In the genomic region with DNA sequence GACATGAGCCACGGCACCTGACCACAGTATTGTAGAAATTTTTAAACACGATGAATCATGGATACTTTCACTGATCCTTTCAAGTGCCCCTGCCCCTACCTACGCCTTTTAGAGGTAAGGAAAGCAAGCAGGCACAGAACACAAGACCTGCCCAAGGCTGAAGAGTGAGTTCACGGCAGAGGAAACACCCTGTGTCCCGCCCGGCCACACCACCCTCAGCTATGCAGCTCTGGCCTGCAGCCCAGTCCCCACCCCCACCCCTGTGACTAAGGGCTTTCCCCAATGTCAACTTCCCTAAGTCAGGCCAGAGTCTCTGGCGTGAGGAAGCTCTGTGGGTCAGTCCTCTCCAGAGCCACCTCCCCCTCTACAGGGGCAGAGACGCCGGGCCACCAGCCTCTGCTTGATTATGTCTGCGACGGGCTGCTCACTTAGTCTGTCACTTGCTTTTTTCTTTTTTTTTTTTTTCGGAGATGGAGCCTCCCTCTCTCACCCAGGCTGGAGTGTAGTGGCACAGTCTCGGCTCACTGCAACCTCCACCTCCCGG, we compare ENCODE assay signal across 8 cellular contexts. TPM values are rescaled to one million over a fixed set of nuclear protein-coding genes. Genes with fewer than 3 reads are reported as not detected.
A peak's percentile ranks its signal among the peaks of the same experiment; 100 is the strongest.
DNase-seq lines count a peak whose midpoint lies in the region; FAIRE-seq and TF ChIP-seq lines count a peak whose summit lies in the region.

No MANE protein-coding gene starts in this region.

- H3K36me3 ChIP-seq in PC-9 (ENCODE audit: low read depth) (peaks cover 33% of the 10 kb centered on the region), esophagus (ENCODE audit: control insufficient read depth in 2 of 2, insufficient read depth in 2 of 2, low read length in 1 of 2) (peaks cover 0 to 15% of the 10 kb centered on the region in 2 donors), neutrophil (peaks cover 48% of the 10 kb centered on the region), ovary (no peaks in the 10 kb centered on the region)

- H3K79me2 ChIP-seq in PC-9 (ENCODE audit: low read depth): peaks cover 67% of the 10 kb centered on the region

- H2AFZ ChIP-seq in PC-9: no peak overlapping the region

- DNase-seq in Daoy (ENCODE audit: low read depth): peak; percentile 94
- peak; percentile 89 to 99 for DNase-seq in PC-9
- DNase-seq in NCI-H2227 (lab: John Stamatoyannopoulos, UW; ENCODE audit: unreplicated experiment): no peak
- no peak for DNase-seq in GM12892 (ENCODE audit: insufficient read length)
- DNase-seq in NCI-H526 (lab: John Stamatoyannopoulos, UW): no peak
- no peak for DNase-seq in ovary

- H3K27me3 ChIP-seq in PC-9 (ENCODE audit: insufficient read depth, low read depth) (no peaks in the 10 kb centered on the region), esophagus (ENCODE audit: control insufficient read depth in 1 of 2, insufficient read depth in 2 of 2, low read length in 2 of 2) (no peaks in the 10 kb centered on the region), neutrophil (no peaks in the 10 kb centered on the region), ovary (no peaks in the 10 kb centered on the region)

- CTCF ChIA-PET in PC-9 (lab: Charles Lee): interaction anchor here (0.5 kb wide), 3 partner anchors 19 to 26 kb away, joined by 3 to 6 read pairs (median 5); no protein-coding TSS in a partner anchor

- H3K4me3 ChIP-seq in PC-9 (no peak overlapping the region; the same call in 1 of the 2 replicates), esophagus (ENCODE audit: low read depth in 1 of 2, low read length in 2 of 2) (no peak overlapping the region), neutrophil (ENCODE audit: low read depth in 1 of 2, low read length in 1 of 2) (peak overlapping the region; percentile 39 to 47), ovary (no peak overlapping the region)

- peaks cover 9% of the 10 kb centered on the region for H4K20me1 ChIP-seq in PC-9 (ENCODE audit: insufficient read depth)

- WGBS in esophagus, 2 donors: 26 to 28% methylated on average over 14 of the region's 14 CpGs
- WGBS in ovary, 3 donors: 73 to 76% (median 74%) methylated on average over 14 of the region's 14 CpGs

- TF ChIP-seq CTCF in PC-9 (conservative IDR thresholded peaks at IDR 0.05) (no peak), neutrophil (IDR thresholded peaks at IDR 0.05) (peak; percentile 29), ovary (IDR thresholded peaks at IDR 0.05) (no peak)

- no peak for TF ChIP-seq POLR2A in GM12892 (IDR thresholded peaks at IDR 0.05; ENCODE audit: low read depth, low read length)
- no peak for TF ChIP-seq POLR2A in ovary (IDR thresholded peaks at IDR 0.05)

- H3F3A ChIP-seq in PC-9 (ENCODE audit: insufficient read depth, low read depth): peaks cover 54% of the 10 kb centered on the region

- no TSS peak for BruUV-seq in PC-9 (replicated peaks; lab: Mats Ljungman, UMichigan)

- peaks cover 58% of the 10 kb centered on the region for H3K4me1 ChIP-seq in PC-9 (replicated peaks; ENCODE audit: insufficient read depth)
- H3K4me1 ChIP-seq in esophagus (ENCODE audit: control insufficient read depth in 2 of 2, insufficient read depth in 2 of 2, low read length in 1 of 2): peaks cover 0 to 43% of the 10 kb centered on the region in 2 donors
- peaks cover 57 to 61% of the 10 kb centered on the region in 2 experiments for H3K4me1 ChIP-seq in neutrophil (ENCODE audit: control insufficient read depth in 1 of 2, insufficient read depth in 1 of 2, low read depth in 1 of 2, low read length in 1 of 2)
- H3K4me1 ChIP-seq in ovary (ENCODE audit: insufficient read depth): peaks cover 16% of the 10 kb centered on the region

- POLR2A ChIA-PET in PC-9 (lab: Charles Lee; ENCODE audit: unreplicated experiment): interaction anchor here (0.6 to 0.7 kb wide), 4 partner anchors 8 to 243 kb away, joined by 3 to 5 read pairs (median 4); partner anchors contain the start of genes NUP85 and SLC16A5

- H3K9me2 ChIP-seq in PC-9 (ENCODE audit: insufficient read depth): no peaks in the 10 kb centered on the region

- H3K9me3 ChIP-seq in PC-9 (ENCODE audit: insufficient read depth, low read depth): no peaks in the 10 kb centered on the region
- no peaks in the 10 kb centered on the region for H3K9me3 ChIP-seq in esophagus (ENCODE audit: control insufficient read depth in 2 of 2, insufficient read depth in 1 of 2, low read depth in 1 of 2, low read length in 1 of 2)
- no peaks in the 10 kb centered on the region for H3K9me3 ChIP-seq in neutrophil
- H3K9me3 ChIP-seq in ovary: no peaks in the 10 kb centered on the region

- H3K27ac ChIP-seq in PC-9 (peak overlapping the region; percentile 89), esophagus (ENCODE audit: low read depth in 2 of 2, low read length in 1 of 2) (peak overlapping the region; percentile 64 to 79), neutrophil (peak overlapping the region; percentile 98), ovary (no peak overlapping the region)

- no peak for TF ChIP-seq EP300 in ovary (IDR thresholded peaks at IDR 0.05)

- H3K4me2 ChIP-seq in PC-9: peak overlapping the region; percentile 73

- FAIRE-seq in GM12892 (lab: Jason Lieb, UNC): no peak

- intact Hi-C loops in PC-9 (cut with micrococcal nuclease; ENCODE audit: unreplicated experiment) (loop anchor here (1.0 to 2.0 kb wide), 3 partner anchors 13 to 49 kb away; partner anchors contain the start of genes ARMC7, ATP5PD and KCTD2), ovary (cut with DNase I) (no loop called here)

RNA-seq across cellular contexts. Expression of gene SLC16A5, which starts 8.4 kb away (rescaled TPM):
- total RNA-seq in Daoy (2014; rRNA removed; shearing (Covaris generic)): 0.24 TPM in 1 of 2 replicates, not detected in the other
- total RNA-seq in PC-9 (2021) (70.2 and 88.5 TPM in 2 replicates), ovary (10 to 100 TPM in 5 of 7 donors, 1 to 10 TPM in 2; 6.0 to 20.6 (median 12.6) TPM)
- polyA plus RNA-seq in esophagus (1 to 10 TPM; 8.7 to 10.0 TPM), ovary (1 to 10 TPM; 2.0 to 10.0 TPM)
- 1.0 TPM for polyA plus RNA-seq in GM12892 (2012; ENCODE audit: missing spikeins)

RNA-seq across cellular contexts. Expression of gene ARMC7, which starts 13.6 kb away (rescaled TPM):
- total RNA-seq in Daoy (2014; rRNA removed; shearing (Covaris generic)): 2.6 and 3.6 TPM in 2 replicates
- total RNA-seq in PC-9 (2021) (19.2 and 20.5 TPM in 2 replicates), ovary (1 to 10 TPM; 4.6 to 8.5 (median 5.1) TPM)
- polyA plus RNA-seq in esophagus (1 to 10 TPM; 6.3 to 7.0 TPM), ovary (10 to 100 TPM in 1 of 2 donors, 1 to 10 TPM in 1; 5.7 to 10.5 TPM)
- 4.8 TPM for polyA plus RNA-seq in GM12892 (2012; ENCODE audit: missing spikeins)

RNA-seq across cellular contexts. Expression of gene NT5C, which starts 35.4 kb away (rescaled TPM):
- 86.0 and 91.8 TPM in 2 replicates for total RNA-seq in Daoy (2014; rRNA removed; shearing (Covaris generic))
- total RNA-seq in PC-9 (2021) (38.6 and 52.3 TPM in 2 replicates), ovary (100 to 1,000 TPM in 2 of 7 donors, 10 to 100 TPM in 5; 51.3 to 118 (median 65.9) TPM)
- polyA plus RNA-seq in esophagus (10 to 100 TPM; 64.2 to 79.0 TPM), ovary (10 to 100 TPM; 10.0 to 72.9 TPM)
- polyA plus RNA-seq in GM12892 (2012; ENCODE audit: missing spikeins): 33.8 TPM

RNA-seq across cellular contexts. Expression of gene KCTD2, which starts 49.1 kb away (rescaled TPM):
- total RNA-seq in Daoy (2014; rRNA removed; shearing (Covaris generic)): 17.9 and 19.1 TPM in 2 replicates
- 18.4 and 18.6 TPM in 2 replicates for total RNA-seq in PC-9 (2021)
- polyA plus RNA-seq in esophagus: 10 to 100 TPM in 1 of 2 donors, 1 to 10 TPM in 1; 10.0 to 11.5 TPM
- 9.9 TPM for polyA plus RNA-seq in GM12892 (2012; ENCODE audit: missing spikeins)
- total RNA-seq in ovary: 10 to 100 TPM; 25.0 to 62.5 (median 50.2) TPM
- polyA plus RNA-seq in ovary: 10 to 100 TPM; 35.8 to 66.8 TPM

RNA-seq across cellular contexts. Expression of gene ATP5PD, which starts 49.4 kb away (rescaled TPM):
- 453 and 707 TPM in 2 replicates for total RNA-seq in Daoy (2014; rRNA removed; shearing (Covaris generic))
- total RNA-seq in PC-9 (2021) (306 and 336 TPM in 2 replicates), ovary (100 to 1,000 TPM; 137 to 226 (median 153) TPM)
- polyA plus RNA-seq in esophagus (100 to 1,000 TPM; 465 to 697 TPM), ovary (100 to 1,000 TPM; 199 to 331 TPM)
- polyA plus RNA-seq in GM12892 (2012; ENCODE audit: missing spikeins): 366 TPM

Comparison
In these comparisons a context has a peak if more than half of its experiments do, and no peak if none do; other contexts are left out.
1. DNase-seq: peak in Daoy (single experiment) and PC-9 (2 of 2); none in NCI-H2227 (single experiment), GM12892 (single experiment), NCI-H526 (0 of 2) and ovary (0 of 5).
2. H3K27ac ChIP-seq: peak in PC-9 (single experiment), esophagus (2 of 2) and neutrophil (single experiment); none in ovary (0 of 2).
3. H3K4me3 ChIP-seq: peak in neutrophil (2 of 2); none in PC-9 (single experiment), esophagus (0 of 2) and ovary (single experiment).